25 cellular contexts compared by ENCODE assay signal in the genomic region with DNA sequence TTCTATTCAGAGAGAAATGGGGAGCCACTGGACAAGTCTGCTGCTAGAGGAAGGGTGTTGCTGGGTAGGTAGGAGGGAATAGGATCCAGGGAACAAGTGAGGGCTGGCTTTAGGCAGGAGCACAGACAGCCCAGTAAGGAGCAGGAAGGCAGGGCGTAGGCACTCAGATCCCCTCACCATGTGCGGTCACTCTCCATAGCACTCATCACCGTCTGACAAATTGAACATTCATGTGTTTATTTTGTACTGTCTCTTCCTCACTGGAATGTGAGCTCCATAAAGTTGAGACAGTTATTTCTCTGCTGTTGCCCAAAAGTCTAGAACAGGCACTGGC. TPM values are rescaled to one million over a fixed set of nuclear protein-coding genes. Genes with fewer than 3 reads are reported as not detected.
DNase-seq lines count a peak whose midpoint lies in the region; ATAC-seq, FAIRE-seq and TF ChIP-seq lines count a peak whose summit lies in the region.
"Had no signal": no experiment of that assay in that cellular context is flagged by ENCODE, and none has a peak within 500 bp of the region (broad histone marks: within the 10 kb centered on the region; RNA-seq: fewer than 3 reads in every experiment).

No MANE protein-coding gene starts in this region.

- no peak for DNase-seq in GM12892 (ENCODE audit: insufficient read length)
- DNase-seq in fibroblast of lung (ENCODE audit: low read depth in 2 of 2): no peak
- DNase-seq in osteoblast (ENCODE audit: insufficient read length, low spot score, missing footprints): peak; percentile 83
- DNase-seq in NCI-H2196 treated with DMSO at 0.1 percent for 48 hours (lab: John Stamatoyannopoulos, UW; ENCODE audit: unreplicated experiment): no peak
- no peak for DNase-seq in stimulated activated naive CD8-positive, alpha-beta T cell treated with anti-CD3 and anti-CD28 coated beads, Interleukin-15, Interleukin-2, amounts not matched to agents 100 U/mL and 50 U/mL, for 24 hours
- DNase-seq: activated CD8-positive, alpha-beta T cell treated with anti-CD3 and anti-CD28 coated beads, Interleukin-2, amount 10 ng/mL, durations not matched to agents 7 days and 5 days; activated naive CD4-positive, alpha-beta T cell; activated T-cell treated with anti-CD3 and anti-CD28 coated beads, Interleukin-2, amount 50 U/mL, for 1 hour; amniotic stem cell; CD8-positive, alpha-beta T cell; DMS153; GF-D8; heart right ventricle; NCI-H146; stimulated activated CD4-positive, alpha-beta T cell treated with anti-CD3 and anti-CD28 coated beads, Interleukin-2, amount 100 ng/mL, for 48 hours; thyroid gland; WERI-Rb-1 had no signal

- no peak overlapping the region for H3K4me3 ChIP-seq in OCI-LY3 (ENCODE audit: low read length)
- H3K4me3 ChIP-seq in fibroblast of lung (replicated peaks in 1 of 4; ENCODE audit: control extremely low read depth in 1 of 4, insufficient read depth in 1 of 4, low read depth in 3 of 4, low read length in 4 of 4): no peak overlapping the region
- H3K4me3 ChIP-seq in osteoblast (ENCODE audit: insufficient read depth, low read length): no peak overlapping the region
- H3K4me3 ChIP-seq: heart right ventricle, thyroid gland had no signal

- peak; percentile 79 for FAIRE-seq in GM12892 (lab: Jason Lieb, UNC)
- FAIRE-seq: bronchial epithelial cell, endothelial cell of umbilical vein had no signal

- H3K4me2 ChIP-seq in OCI-LY3 (ENCODE audit: low read length) (no peak overlapping the region), fibroblast of lung (ENCODE audit: extremely low read depth, insufficient read depth, low read length) (peak overlapping the region; percentile 13), osteoblast (ENCODE audit: insufficient read depth, low read length) (no peak overlapping the region)

- H4K20me1 ChIP-seq in OCI-LY3 (ENCODE audit: insufficient read depth, low read length): no peaks in the 10 kb centered on the region
- H4K20me1 ChIP-seq in fibroblast of lung (ENCODE audit: control insufficient read depth, extremely low read depth, insufficient read depth, low read length): no peaks in the 10 kb centered on the region
- H4K20me1 ChIP-seq in osteoblast (ENCODE audit: insufficient read depth, low read length): no peaks in the 10 kb centered on the region

- no peak overlapping the region for H3K9ac ChIP-seq in OCI-LY3 (ENCODE audit: low read length)
- H3K9ac ChIP-seq in fibroblast of lung (ENCODE audit: insufficient read depth, low read length): no peak overlapping the region

- H3K36me3 ChIP-seq in OCI-LY3 (replicated peaks; ENCODE audit: low read depth, low read length) (peaks cover 3% of the 10 kb centered on the region), fibroblast of lung (ENCODE audit: control insufficient read depth, insufficient read depth, low read length) (no peaks in the 10 kb centered on the region), osteoblast (ENCODE audit: insufficient read depth, low read length) (no peaks in the 10 kb centered on the region)
- H3K36me3 ChIP-seq: heart right ventricle, thyroid gland, WERI-Rb-1 had no signal

- H3K9me3 ChIP-seq in OCI-LY3 (ENCODE audit: insufficient read depth, low read length) (no peaks in the 10 kb centered on the region), fibroblast of lung (ENCODE audit: control insufficient read depth, insufficient read depth, low read depth, low read length) (no peaks in the 10 kb centered on the region), osteoblast (ENCODE audit: low read depth, low read length) (no peaks in the 10 kb centered on the region)
- H3K9me3 ChIP-seq: heart right ventricle, thyroid gland had no signal

- no peak for TF ChIP-seq POLR2A in GM12892 (IDR thresholded peaks at IDR 0.05; ENCODE audit: low read depth, low read length)

- ATAC-seq in HG03280 (IDR thresholded peaks at IDR 0.05; ENCODE audit: unreplicated experiment): no peak
- ATAC-seq in stimulated activated naive CD8-positive, alpha-beta T cell treated with anti-CD3 and anti-CD28 coated beads, Interleukin-15, Interleukin-2, amounts not matched to agents 100 U/mL and 50 U/mL, for 24 hours: no peak
- ATAC-seq in HG02885 (IDR thresholded peaks at IDR 0.05; ENCODE audit: poor library complexity, unreplicated experiment): no peak
- ATAC-seq: activated CD8-positive, alpha-beta T cell treated with anti-CD3 and anti-CD28 coated beads, Interleukin-2, amount 10 ng/mL, durations not matched to agents 7 days and 5 days; CD8-positive, alpha-beta T cell had no signal

- H3K4me1 ChIP-seq in OCI-LY3 (ENCODE audit: low read length) (peaks cover 22% of the 10 kb centered on the region), fibroblast of lung (ENCODE audit: control insufficient read depth, extremely low read depth, insufficient read depth, low read length) (peaks cover 2% of the 10 kb centered on the region), osteoblast (ENCODE audit: insufficient read depth, low read length) (peaks cover 5% of the 10 kb centered on the region)
- H3K4me1 ChIP-seq: heart right ventricle, thyroid gland had no signal

- TF ChIP-seq CTCF in OCI-LY3 (IDR thresholded peaks at IDR 0.05; ENCODE audit: low read depth, low read length) (no peak), fibroblast of lung (conservative IDR thresholded peaks at IDR 0.05 in 1 of 2, IDR thresholded peaks at IDR 0.05 in 1 of 2; ENCODE audit: low read depth in 1 of 2, low read length in 2 of 2) (no peak), osteoblast (IDR thresholded peaks at IDR 0.05; ENCODE audit: extremely low read depth, low read depth, low read length) (no peak)

- H3K27ac ChIP-seq in OCI-LY3 (ENCODE audit: low read length): no peak overlapping the region
- no peak overlapping the region for H3K27ac ChIP-seq in fibroblast of lung (ENCODE audit: insufficient read depth, low read length)
- no peak overlapping the region for H3K27ac ChIP-seq in osteoblast (ENCODE audit: low read depth, low read length)
- H3K27ac ChIP-seq: heart right ventricle, thyroid gland, WERI-Rb-1 had no signal

- H2AFZ ChIP-seq in OCI-LY3 (ENCODE audit: low read depth, low read length): 0 out of 2 replicates have a peak overlapping the region, but pooled peaks have one; percentile 96
- peak overlapping the region; percentile 86 for H2AFZ ChIP-seq in fibroblast of lung (ENCODE audit: low read length)
- H2AFZ ChIP-seq in osteoblast (ENCODE audit: low read length): peak overlapping the region; percentile 67

- peaks cover 34% of the 10 kb centered on the region for H3K27me3 ChIP-seq in OCI-LY3 (ENCODE audit: low read depth, low read length)
- no peaks in the 10 kb centered on the region for H3K27me3 ChIP-seq in fibroblast of lung (ENCODE audit: control insufficient read depth, insufficient read depth, low read length)
- H3K27me3 ChIP-seq in osteoblast (ENCODE audit: insufficient read depth, low read length): no peaks in the 10 kb centered on the region
- H3K27me3 ChIP-seq: thyroid gland had no signal

- no peaks in the 10 kb centered on the region for H3K79me2 ChIP-seq in OCI-LY3 (ENCODE audit: low read length)
- no peaks in the 10 kb centered on the region for H3K79me2 ChIP-seq in fibroblast of lung (ENCODE audit: control insufficient read depth, insufficient read depth, low read length)
- no peaks in the 10 kb centered on the region for H3K79me2 ChIP-seq in osteoblast (ENCODE audit: insufficient read depth, low read length)

RNA-seq across cellular contexts. Expression of a gene that starts 24.2 kb away (rescaled TPM):
- 1.5 TPM for polyA plus RNA-seq in GM12892 (2012; ENCODE audit: missing spikeins)
- total RNA-seq in fibroblast of lung (1.8 and 2.0 TPM in 2 replicates), osteoblast (2.2 and 2.4 TPM in 2 replicates)
- polyA plus RNA-seq in fibroblast of lung: 2.3 and 2.7 TPM in 2 replicates
- 1.3 and 1.4 TPM in 2 replicates for polyA plus RNA-seq in fibroblast of lung (2012)
- 1.1 TPM in 1 of 2 replicates, not detected in the other for polyA minus RNA-seq in fibroblast of lung (ENCODE audit: low replicate concordance)

RNA-seq across cellular contexts. Expression of a gene that starts 24.2 kb away (rescaled TPM):
- 0.13 TPM for polyA plus RNA-seq in GM12892 (2012; ENCODE audit: missing spikeins)
- total RNA-seq in fibroblast of lung: under 0.01 TPM in 1 of 2 replicates, not detected in the other
- 0.05 TPM in 1 of 2 replicates, not detected in the other for polyA plus RNA-seq in fibroblast of lung
- polyA plus RNA-seq in fibroblast of lung (2012): not detected in 2 replicates
- polyA minus RNA-seq in fibroblast of lung (ENCODE audit: low replicate concordance): not detected in 2 replicates
- total RNA-seq in osteoblast: under 0.01 and 0.29 TPM in 2 replicates
- total RNA-seq: bronchial epithelial cell; CD8-positive, alpha-beta T cell; endothelial cell of umbilical vein; mucosa of gallbladder had no signal
- polyA plus RNA-seq: heart right ventricle, liver had no signal

RNA-seq across cellular contexts. Expression of a gene that starts 32.8 kb away (rescaled TPM):
- not detected for polyA plus RNA-seq in GM12892 (2012; ENCODE audit: missing spikeins)
- total RNA-seq in fibroblast of lung (not detected in 2 replicates), osteoblast (not detected in 2 replicates)
- not detected in 2 replicates for polyA plus RNA-seq in fibroblast of lung
- polyA plus RNA-seq in fibroblast of lung (2012): not detected in 2 replicates
- not detected in 2 replicates for polyA minus RNA-seq in fibroblast of lung (ENCODE audit: low replicate concordance)
- total RNA-seq: activated CD8-positive, alpha-beta T cell treated with anti-CD3 and anti-CD28 coated beads, Interleukin-2, amount 10 ng/mL, durations not matched to agents 7 days and 5 days; bronchial epithelial cell; CD8-positive, alpha-beta T cell; dermis microvascular lymphatic vessel endothelial cell; endothelial cell of umbilical vein; heart right ventricle; thyroid gland had no signal
- polyA plus RNA-seq: endothelial cell of umbilical vein, heart right ventricle had no signal
